ENCODE assay signal across 8 cellular contexts in the genomic region with DNA sequence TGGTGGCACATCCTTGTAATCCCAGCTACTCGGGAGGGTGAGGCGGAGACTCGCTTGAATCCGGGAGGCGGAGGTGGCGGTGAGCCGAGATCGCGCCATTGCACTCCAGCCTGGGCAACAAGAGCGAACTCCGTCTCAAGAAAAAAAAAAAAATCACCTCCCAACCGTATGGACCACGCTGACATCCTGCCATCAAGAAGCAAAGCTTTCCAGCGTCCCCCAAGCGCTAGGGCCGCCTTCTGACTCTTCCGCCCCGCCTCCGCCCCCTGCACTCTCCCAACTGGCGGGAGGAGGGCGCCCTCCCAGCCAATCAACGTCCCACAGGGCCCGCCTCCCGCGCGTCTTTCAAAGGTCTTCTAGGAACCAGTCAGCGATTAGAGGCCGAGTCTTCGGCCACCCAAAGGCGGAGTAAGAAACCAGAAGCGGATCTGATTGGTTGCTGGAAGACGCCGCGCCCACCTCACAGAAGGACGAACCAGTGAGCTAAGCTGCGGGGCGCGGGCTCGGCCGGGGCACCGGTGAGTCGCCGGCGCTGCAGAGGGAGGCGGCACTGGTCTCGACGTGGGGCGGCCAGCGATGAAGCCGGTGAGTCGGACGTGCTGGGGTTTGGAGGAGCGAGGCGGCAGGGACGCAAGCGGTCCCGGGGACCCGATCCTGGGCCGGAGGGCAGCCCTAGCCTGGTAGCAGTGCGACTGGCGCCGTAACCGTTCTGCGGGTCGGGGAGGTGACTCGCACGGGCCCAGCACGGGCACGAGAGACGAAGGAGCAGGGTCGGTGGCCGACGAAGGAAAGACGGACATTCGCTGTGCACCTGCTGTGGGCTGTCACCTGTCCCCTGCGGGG. TPM values are rescaled to one million over a fixed set of nuclear protein-coding genes. Genes with fewer than 3 reads are reported as not detected.
DNase-seq lines count a peak whose midpoint lies in the region; ATAC-seq and TF ChIP-seq lines count a peak whose summit lies in the region.

A gene with protein sequence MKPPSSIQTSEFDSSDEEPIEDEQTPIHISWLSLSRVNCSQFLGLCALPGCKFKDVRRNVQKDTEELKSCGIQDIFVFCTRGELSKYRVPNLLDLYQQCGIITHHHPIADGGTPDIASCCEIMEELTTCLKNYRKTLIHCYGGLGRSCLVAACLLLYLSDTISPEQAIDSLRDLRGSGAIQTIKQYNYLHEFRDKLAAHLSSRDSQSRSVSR (plus strand): TSS at position 515 of the 843 bp plus-strand sequence. CDS start 62 bp downstream, at position 577.

- H3K36me3 ChIP-seq in left lung = no peaks in the 10 kb centered on the region

- H3K27ac Mint-ChIP-seq in CD14-positive monocyte = peak within 1 kb of the TSS in 6 of 7 donors; percentile 20 to 85 (median 72)
- H3K27ac Mint-ChIP-seq in activated CD4-positive, alpha-beta T cell treated with anti-CD3 and anti-CD28 coated beads, Interleukin-2, amount 10 ng/mL, durations not matched to agents 7 days and 5 days = peak within 1 kb of the TSS; percentile 81
- H3K27ac Mint-ChIP-seq in dendritic cell treated with granulocyte-macrophage colony-stimulating factor and Interleukin-4, amounts not matched to agents 40 ng/mL and 50 ng/mL, for 4 days = peak within 1 kb of the TSS; percentile 73

- intact Hi-C loops in CD14-positive monocyte (cut with micrococcal nuclease) = loop anchor here (5.0 kb wide), 2 partner anchors 46 to 91 kb away; partner anchors contain the start of genes CNIH1 (in 2 of the 2) and GMFB (in 1 of the 2)
- intact Hi-C loops in dendritic cell treated with granulocyte-macrophage colony-stimulating factor and Interleukin-4, amounts not matched to agents 40 ng/mL and 50 ng/mL, for 4 days (cut with micrococcal nuclease) = loop anchor here (2.0 kb wide), 2 partner anchors 44 to 92 kb away; partner anchors contain the start of genes CNIH1 and GMFB
- intact Hi-C loops in left lung (cut with DNase I) = no loop called here

- H3K4me3 Mint-ChIP-seq in CD14-positive monocyte = peak within 1 kb of the TSS; percentile 83 to 93
- peak within 1 kb of the TSS; percentile 90 for H3K4me3 Mint-ChIP-seq in activated CD4-positive, alpha-beta T cell treated with anti-CD3 and anti-CD28 coated beads, Interleukin-2, amount 10 ng/mL, durations not matched to agents 7 days and 5 days
- H3K4me3 Mint-ChIP-seq in dendritic cell treated with granulocyte-macrophage colony-stimulating factor and Interleukin-4, amounts not matched to agents 40 ng/mL and 50 ng/mL, for 4 days = peak within 1 kb of the TSS; percentile 87

- H3K9me3 ChIP-seq in left lung = no peaks in the 10 kb centered on the region

- ATAC-seq in GM19351 (IDR thresholded peaks at IDR 0.05; ENCODE audit: unreplicated experiment) (peak; percentile 96), HG03521 (IDR thresholded peaks at IDR 0.05; ENCODE audit: unreplicated experiment) (peak; percentile 97), left lung (peak; percentile 98)

- peaks cover 25% of the 10 kb centered on the region for H3K4me1 Mint-ChIP-seq in CD14-positive monocyte
- peaks cover 31% of the 10 kb centered on the region for H3K4me1 Mint-ChIP-seq in activated CD4-positive, alpha-beta T cell treated with anti-CD3 and anti-CD28 coated beads, Interleukin-2, amount 10 ng/mL, durations not matched to agents 7 days and 5 days
- H3K4me1 Mint-ChIP-seq in dendritic cell treated with granulocyte-macrophage colony-stimulating factor and Interleukin-4, amounts not matched to agents 40 ng/mL and 50 ng/mL, for 4 days (ENCODE audit: low read depth) = peaks cover 19% of the 10 kb centered on the region

- TF ChIP-seq CTCF in CD14-positive monocyte (IDR thresholded peaks at IDR 0.05) = no peak
- peak; percentile 25 to 62 for TF ChIP-seq CTCF in left lung (IDR thresholded peaks at IDR 0.05)

- H3K27me3 Mint-ChIP-seq in CD14-positive monocyte (ENCODE audit: low read depth in 3 of 3) = peaks cover 0 to 2% (median under 1%) of the 10 kb centered on the region in 3 donors
- H3K27me3 Mint-ChIP-seq in activated CD4-positive, alpha-beta T cell treated with anti-CD3 and anti-CD28 coated beads, Interleukin-2, amount 10 ng/mL, durations not matched to agents 7 days and 5 days = peaks cover under 1% of the 10 kb centered on the region
- no peaks in the 10 kb centered on the region for H3K27me3 Mint-ChIP-seq in dendritic cell treated with granulocyte-macrophage colony-stimulating factor and Interleukin-4, amounts not matched to agents 40 ng/mL and 50 ng/mL, for 4 days

- DNase-seq in CD14-positive monocyte (ENCODE audit: low spot score) = peak; percentile 98
- peak; percentile 100 for DNase-seq in NCI-H69 (lab: John Stamatoyannopoulos, UW)
- peak; percentile 98 for DNase-seq in activated CD4-positive, alpha-beta T cell treated with anti-CD3 and anti-CD28 coated beads, Interleukin-2, amount 10 ng/mL, durations not matched to agents 7 days and 5 days
- peak; percentile 97 to 98 for DNase-seq in left lung
- DNase-seq in stimulated activated CD4-positive, alpha-beta T cell treated with anti-CD3 and anti-CD28 coated beads, Interleukin-2, amount 100 ng/mL, for 48 hours = peak; percentile 91 to 92

- H3K27me3 ChIP-seq in left lung = no peaks in the 10 kb centered on the region

- peaks cover 0 to 16% (median 7%) of the 10 kb centered on the region in 7 donors for H3K9me3 Mint-ChIP-seq in CD14-positive monocyte
- H3K9me3 Mint-ChIP-seq in activated CD4-positive, alpha-beta T cell treated with anti-CD3 and anti-CD28 coated beads, Interleukin-2, amount 10 ng/mL, durations not matched to agents 7 days and 5 days = no peaks in the 10 kb centered on the region
- H3K9me3 Mint-ChIP-seq in dendritic cell treated with granulocyte-macrophage colony-stimulating factor and Interleukin-4, amounts not matched to agents 40 ng/mL and 50 ng/mL, for 4 days = no peaks in the 10 kb centered on the region

- peaks cover 2 to 3% of the 10 kb centered on the region in 2 donors for H3K36me3 Mint-ChIP-seq in CD14-positive monocyte
- H3K36me3 Mint-ChIP-seq in activated CD4-positive, alpha-beta T cell treated with anti-CD3 and anti-CD28 coated beads, Interleukin-2, amount 10 ng/mL, durations not matched to agents 7 days and 5 days (ENCODE audit: low read depth) = peaks cover 17% of the 10 kb centered on the region
- H3K36me3 Mint-ChIP-seq in dendritic cell treated with granulocyte-macrophage colony-stimulating factor and Interleukin-4, amounts not matched to agents 40 ng/mL and 50 ng/mL, for 4 days (ENCODE audit: low read depth) = peaks cover 8% of the 10 kb centered on the region

- H3K4me1 ChIP-seq in left lung = peaks cover 0 to 24% of the 10 kb centered on the region in 2 donors

- CTCF ChIA-PET in activated CD4-positive, alpha-beta T cell treated with anti-CD3 and anti-CD28 coated beads, Interleukin-2, amount 10 ng/mL, durations not matched to agents 7 days and 5 days (lab: Charles Lee) = interaction anchor here (0.7 to 2.6 kb wide), 11 partner anchors 8 to 321 kb away, joined by 3 to 9 read pairs (median 3); partner anchors contain the start of gene GMFB

- H3K4me3 ChIP-seq in left lung = peak within 1 kb of the TSS; percentile 69 to 91

- POLR2A ChIA-PET in activated CD4-positive, alpha-beta T cell treated with anti-CD3 and anti-CD28 coated beads, Interleukin-2, amount 10 ng/mL, durations not matched to agents 7 days and 5 days (lab: Charles Lee) = interaction anchor here (0.8 to 1.0 kb wide), 2 partner anchors 170 to 506 kb away, joined by 3 read pairs; partner anchors contain the start of genes GCH1 and SAMD4A

- peak within 1 kb of the TSS in 1 of 2 donors; percentile 61 for H3K27ac ChIP-seq in left lung

RNA-seq across cellular contexts. Expression of the gene that starts here (rescaled TPM):
- 1 to 10 TPM in 1 of 2 donors, under 1 TPM in 1; 0.65 to 1.8 TPM for polyA plus RNA-seq in CD14-positive monocyte
- 100 to 1,000 TPM in 1 of 2 experiments, 10 to 100 TPM in 1; 87.8 to 116 TPM for total RNA-seq in activated CD4-positive, alpha-beta T cell treated with anti-CD3 and anti-CD28 coated beads, Interleukin-2, amount 10 ng/mL, durations not matched to agents 7 days and 5 days
- 10 to 100 TPM in 1 of 2 donors, 1 to 10 TPM in 1; 2.7 to 12.7 TPM for total RNA-seq in left lung

Comparison
In these comparisons a context has a peak if more than half of its experiments do, and no peak if none do; other contexts are left out.
1. RNA of the gene that starts here (total RNA-seq): 87.8 to 116 TPM in activated CD4-positive, alpha-beta T cell treated with anti-CD3 and anti-CD28 coated beads, Interleukin-2, amount 10 ng/mL, durations not matched to agents 7 days and 5 days; 2.7 to 12.7 TPM in left lung; every median in the first group is over 4 times any median in the second.
2. intact Hi-C loops: an anchor here in CD14-positive monocyte (5.0 kb wide) and dendritic cell treated with granulocyte-macrophage colony-stimulating factor and Interleukin-4, amounts not matched to agents 40 ng/mL and 50 ng/mL, for 4 days (2.0 kb wide); none called in left lung.
3. Peak in every context shown above with its lines, with median percentiles within 50 percentile points of each other: DNase-seq, H3K27ac Mint-ChIP-seq, H3K4me3 Mint-ChIP-seq and ATAC-seq.